ENCODE assay signal across 9 cellular contexts in genomic region chr5:132439521-132440206, GRCh38. TPM values are rescaled to one million over a fixed set of nuclear protein-coding genes. Genes with fewer than 3 reads are reported as not detected.
DNase-seq lines count a peak whose midpoint lies in the region; TF ChIP-seq lines count a peak whose summit lies in the region.
"Had no signal": no experiment of that assay in that cellular context is flagged by ENCODE, and none has a peak within 500 bp of the region (broad histone marks: within the 10 kb centered on the region; RNA-seq: fewer than 3 reads in every experiment).

No MANE protein-coding gene starts in this region.

- WGBS in SK-N-SH (ENCODE audit: low lambda C conversion rate): 30% methylated on average over 6 of the region's 7 CpGs

- H3K4me3 Mint-ChIP-seq in CD14-positive monocyte: no peak overlapping the region
- H3K4me3 Mint-ChIP-seq in osteocyte (ENCODE audit: unreplicated experiment): no peak overlapping the region
- H3K4me3 Mint-ChIP-seq in nephron progenitor cell: no peak overlapping the region
- no peak overlapping the region for H3K4me3 Mint-ChIP-seq in neural progenitor cell

- H3K9ac ChIP-seq in SK-N-SH (peak overlapping the region; percentile 49; the same call in 1 of the 2 replicates), neural progenitor cell (no peak overlapping the region)

- intact Hi-C loops in CD14-positive monocyte (cut with micrococcal nuclease): loop anchor here in 1 of 2 donors (2.0 kb wide), 1 partner anchor 17 kb away; no protein-coding TSS in a partner anchor

- H3F3A ChIP-seq in SK-N-SH (replicated peaks; ENCODE audit: insufficient read depth) (peaks cover 3% of the 10 kb centered on the region), neural progenitor cell (ENCODE audit: low read depth) (no peaks in the 10 kb centered on the region)

- no peaks in the 10 kb centered on the region for H4K20me1 ChIP-seq in SK-N-SH (ENCODE audit: insufficient read depth)
- no peaks in the 10 kb centered on the region for H4K20me1 ChIP-seq in neural progenitor cell (ENCODE audit: low read depth)

- no peaks in the 10 kb centered on the region for H3K9me3 ChIP-seq in SK-N-SH
- no peaks in the 10 kb centered on the region for H3K9me3 ChIP-seq in neural progenitor cell (ENCODE audit: low read depth)

- H3K27ac ChIP-seq in SK-N-SH (ENCODE audit: low read depth in 2 of 2, low read length in 1 of 2): peak overlapping the region; percentile 25 to 83
- H3K27ac ChIP-seq in neural progenitor cell: no peak overlapping the region

- TF ChIP-seq CTCF in CD14-positive monocyte (IDR thresholded peaks at IDR 0.05) (no peak), SK-N-SH (IDR thresholded peaks at IDR 0.05) (no peak), epithelial cell of proximal tubule (conservative IDR thresholded peaks at IDR 0.05; ENCODE audit: low read depth, low read length) (no peak), osteocyte (IDR thresholded peaks at IDR 0.05) (no peak), nephron progenitor cell (IDR thresholded peaks at IDR 0.05) (no peak), neural progenitor cell (IDR thresholded peaks at IDR 0.05) (no peak)

- no peaks in the 10 kb centered on the region for H3K9me2 ChIP-seq in SK-N-SH

- H3K4me2 ChIP-seq in SK-N-SH (peak overlapping the region; percentile 69), neural progenitor cell (no peak overlapping the region)

- H3K4me1 Mint-ChIP-seq in CD14-positive monocyte: peaks cover 87% of the 10 kb centered on the region
- peaks cover 55% of the 10 kb centered on the region for H3K4me1 Mint-ChIP-seq in osteocyte (ENCODE audit: unreplicated experiment)
- peaks cover 24% of the 10 kb centered on the region for H3K4me1 Mint-ChIP-seq in nephron progenitor cell
- peaks cover 16% of the 10 kb centered on the region for H3K4me1 Mint-ChIP-seq in neural progenitor cell

- H3K27me3 ChIP-seq in SK-N-SH (ENCODE audit: insufficient read depth): no peaks in the 10 kb centered on the region
- H3K27me3 ChIP-seq in neural progenitor cell: no peaks in the 10 kb centered on the region

- peak; percentile 69 for DNase-seq in CD14-positive monocyte (ENCODE audit: low spot score)
- no peak for DNase-seq in SK-N-SH
- DNase-seq in epithelial cell of proximal tubule (ENCODE audit: low read depth): peak; percentile 36
- no peak for DNase-seq in osteocyte (ENCODE audit: extremely low spot score, unreplicated experiment)
- no peak for DNase-seq in nephron progenitor cell
- DNase-seq in neural progenitor cell (ENCODE audit: low spot score): no peak
- no peak for DNase-seq in NCI-H146 treated with DMSO at 0.1 percent for 48 hours (lab: John Stamatoyannopoulos, UW; ENCODE audit: unreplicated experiment)
- no peak for DNase-seq in NCI-H1436 treated with DMSO at 0.1 percent for 48 hours (lab: John Stamatoyannopoulos, UW)
- DNase-seq: NCI-H146 had no signal

- CTCF ChIA-PET in SK-N-SH (lab: Yijun Ruan, JAX): interaction anchor here (1.2 to 1.5 kb wide), 2 partner anchors 12 to 46 kb away, joined by 3 to 4 read pairs; no protein-coding TSS in a partner anchor

- no peak for TF ChIP-seq RAD21 in SK-N-SH (IDR thresholded peaks at IDR 0.05; ENCODE audit: low read length)

- no peaks in the 10 kb centered on the region for H3K36me3 ChIP-seq in SK-N-SH (replicated peaks in 1 of 2; ENCODE audit: control insufficient read depth in 1 of 2, insufficient read depth in 2 of 2, low read length in 1 of 2)
- no peaks in the 10 kb centered on the region for H3K36me3 ChIP-seq in neural progenitor cell

- no peaks in the 10 kb centered on the region for H3K9me3 Mint-ChIP-seq in CD14-positive monocyte
- H3K9me3 Mint-ChIP-seq in osteocyte (ENCODE audit: unreplicated experiment): no peaks in the 10 kb centered on the region
- no peaks in the 10 kb centered on the region for H3K9me3 Mint-ChIP-seq in nephron progenitor cell
- H3K9me3 Mint-ChIP-seq in neural progenitor cell: no peaks in the 10 kb centered on the region

- TF ChIP-seq EP300 in SK-N-SH (IDR thresholded peaks at IDR 0.05; ENCODE audit: borderline replicate concordance in 1 of 2, low read depth in 1 of 2, low read length in 1 of 2): peak in 1 of 2 experiments; percentile 19; a peak in 1 of 4 replicates

- H3K27me3 Mint-ChIP-seq in CD14-positive monocyte (ENCODE audit: low read depth in 3 of 3) (peaks cover 0 to 1% (median 0%) of the 10 kb centered on the region in 3 donors), osteocyte (ENCODE audit: unreplicated experiment) (no peaks in the 10 kb centered on the region), nephron progenitor cell (ENCODE audit: low read depth, poor library complexity) (peaks cover 4% of the 10 kb centered on the region), neural progenitor cell (ENCODE audit: insufficient read depth, low read depth) (no peaks in the 10 kb centered on the region)

- H3K4me3 ChIP-seq in SK-N-SH (ENCODE audit: low read depth in 2 of 2, low read length in 1 of 2): no peak overlapping the region
- no peak overlapping the region for H3K4me3 ChIP-seq in epithelial cell of proximal tubule (ENCODE audit: low read depth, low read length)
- no peak overlapping the region for H3K4me3 ChIP-seq in neural progenitor cell

- H2AFZ ChIP-seq in SK-N-SH (ENCODE audit: low read depth) (no peak overlapping the region; the same call in 1 of the 2 replicates), neural progenitor cell (replicated peaks) (no peak overlapping the region)

- POLR2A ChIA-PET in SK-N-SH (lab: Yijun Ruan, JAX): no interaction called here

- H3K27ac Mint-ChIP-seq in CD14-positive monocyte (peak overlapping the region; percentile 80 to 97 (median 88)), osteocyte (ENCODE audit: unreplicated experiment) (peak overlapping the region; percentile 89), nephron progenitor cell (no peak overlapping the region), neural progenitor cell (no peak overlapping the region)

- H3K4me1 ChIP-seq in SK-N-SH (ENCODE audit: control insufficient read depth in 1 of 2, insufficient read depth in 2 of 2, low read depth in 1 of 2, low read length in 1 of 2) (peaks cover 3 to 20% of the 10 kb centered on the region in 2 experiments; a peak in 3 of 4 replicates), neural progenitor cell (peaks cover 15% of the 10 kb centered on the region)

- H3K36me3 Mint-ChIP-seq in CD14-positive monocyte: peaks cover 27% of the 10 kb centered on the region in 2 donors
- H3K36me3 Mint-ChIP-seq in osteocyte (ENCODE audit: unreplicated experiment): no peaks in the 10 kb centered on the region
- H3K36me3 Mint-ChIP-seq in nephron progenitor cell (ENCODE audit: low read depth): no peaks in the 10 kb centered on the region
- H3K36me3 Mint-ChIP-seq in neural progenitor cell: no peaks in the 10 kb centered on the region

- H3K79me2 ChIP-seq in SK-N-SH (ENCODE audit: insufficient read depth) (no peaks in the 10 kb centered on the region), neural progenitor cell (ENCODE audit: low read depth) (no peaks in the 10 kb centered on the region)

TF ChIP-seq in SK-N-SH, 30 proteins besides CTCF, POLR2A, EP300 and RAD21:
- TF ChIP-seq PBX3 (IDR thresholded peaks at IDR 0.05): peak; percentile 53; the same call in 1 of the 2 replicates
- TF ChIP-seq TAF1 (IDR thresholded peaks at IDR 0.05; ENCODE audit: borderline replicate concordance, low read depth, low read length): no peak
- TF ChIP-seq SIN3A (IDR thresholded peaks at IDR 0.05; ENCODE audit: borderline replicate concordance, low read depth, low read length): no peak
- peak; percentile 61; the same call in 1 of the 2 replicates for TF ChIP-seq FOSL2 (IDR thresholded peaks at IDR 0.05; ENCODE audit: borderline replicate concordance, low read depth)
- no peak for TF ChIP-seq RFX5 (IDR thresholded peaks at IDR 0.05; ENCODE audit: low read length)
- TF ChIP-seq IRF3 (IDR thresholded peaks at IDR 0.05; ENCODE audit: low read depth, low read length): no peak
- peak; percentile 70 for TF ChIP-seq MAX (IDR thresholded peaks at IDR 0.05; ENCODE audit: low read depth)
- TF ChIP-seq TEAD4 (IDR thresholded peaks at IDR 0.05; ENCODE audit: borderline replicate concordance, insufficient read depth): peak; percentile 51; the same call in 1 of the 2 replicates
- TF ChIP-seq YY1 (IDR thresholded peaks at IDR 0.05; ENCODE audit: low read depth): no peak
- no peak for TF ChIP-seq FOXJ3 (CRISPR knock-in tag; IDR thresholded peaks at IDR 0.05)
- no peak for TF ChIP-seq EZH2phosphoT487 (IDR thresholded peaks at IDR 0.05; ENCODE audit: borderline replicate concordance, low read depth)
- TF ChIP-seq NFIC (IDR thresholded peaks at IDR 0.05; ENCODE audit: borderline replicate concordance): peak; percentile 88
- TF ChIP-seq JUND (IDR thresholded peaks at IDR 0.05): peak; percentile 55
- peak; percentile 71 for TF ChIP-seq TCF12 (IDR thresholded peaks at IDR 0.05)
TF ChIP-seq in SK-N-SH: peak in this region for 7.

RNA-seq across cellular contexts. Expression of gene IRF1, which starts 50.9 kb away (rescaled TPM):
- polyA plus RNA-seq in CD14-positive monocyte (100 to 1,000 TPM; 125 to 129 TPM), SK-N-SH (2012; rRNA removed) (13.8 and 15.2 TPM in 2 replicates)
- polyA plus RNA-seq in SK-N-SH (2012; cell fraction: cytosol; rRNA removed): 9.0 and 11.2 TPM in 2 replicates
- polyA plus RNA-seq in SK-N-SH (2012; cell fraction: nucleus; rRNA removed): 30.4 and 31.8 TPM in 2 replicates
- total RNA-seq in epithelial cell of proximal tubule (33.0 and 41.5 TPM in 2 replicates), osteocyte (50.2 and 58.9 TPM in 2 replicates), neural progenitor cell (ENCODE audit: low replicate concordance) (3.7 and 7.1 TPM in 2 replicates)

Comparison
In these comparisons a context has a peak if more than half of its experiments do, and no peak if none do; other contexts are left out.
1. DNase-seq: peak in CD14-positive monocyte (single experiment) and epithelial cell of proximal tubule (single experiment); none in SK-N-SH (single experiment), osteocyte (single experiment), nephron progenitor cell (single experiment), neural progenitor cell (single experiment), NCI-H146 treated with DMSO at 0.1 percent for 48 hours (single experiment) and NCI-H1436 treated with DMSO at 0.1 percent for 48 hours (single experiment).
2. H3K27ac Mint-ChIP-seq: peak in CD14-positive monocyte (7 of 7) and osteocyte (single experiment); none in nephron progenitor cell (single experiment) and neural progenitor cell (single experiment).